8 cellular contexts compared by ENCODE assay signal in genomic region chr1:145885738-145886287, GRCh38. TPM values are rescaled to one million over a fixed set of nuclear protein-coding genes. Genes with fewer than 3 reads are reported as not detected.
DNase-seq lines count a peak whose midpoint lies in the region; TF ChIP-seq lines count a peak whose summit lies in the region.

TSS of gene ANKRD35 (minus strand) at chr1:145885866. CDS start at chr1:145885758, 108 bp downstream.

- H3K36me3 ChIP-seq in H7 (replicated peaks; ENCODE audit: control insufficient read depth, insufficient read depth, low read length) (no peaks in the 10 kb centered on the region), neural progenitor cell (no peaks in the 10 kb centered on the region)

- H4K20me1 ChIP-seq in neural progenitor cell (ENCODE audit: low read depth) = no peaks in the 10 kb centered on the region

- no peaks in the 10 kb centered on the region for H3K9me3 Mint-ChIP-seq in neural progenitor cell
- no peaks in the 10 kb centered on the region for H3K9me3 Mint-ChIP-seq in stimulated activated naive CD8-positive, alpha-beta T cell treated with anti-CD3 and anti-CD28 coated beads, Interleukin-15, Interleukin-2, amounts not matched to agents 100 ng/mL and 50 ng/mL, for 24 hours

- H3K4me2 ChIP-seq in neural progenitor cell = peak within 1 kb of the TSS; percentile 77

- no peaks in the 10 kb centered on the region for H3F3A ChIP-seq in neural progenitor cell (ENCODE audit: low read depth)

- no peaks in the 10 kb centered on the region for H3K9me3 ChIP-seq in neural progenitor cell (ENCODE audit: low read depth)

- no peak within 1 kb of the TSS for H3K9ac ChIP-seq in neural progenitor cell

- peak within 1 kb of the TSS; percentile 99 for H2AFZ ChIP-seq in neural progenitor cell (replicated peaks)

- H3K4me3 Mint-ChIP-seq in neural progenitor cell = peak within 1 kb of the TSS; percentile 86
- H3K4me3 Mint-ChIP-seq in stimulated activated naive CD8-positive, alpha-beta T cell treated with anti-CD3 and anti-CD28 coated beads, Interleukin-15, Interleukin-2, amounts not matched to agents 100 ng/mL and 50 ng/mL, for 24 hours = peak within 1 kb of the TSS; percentile 81

- no peaks in the 10 kb centered on the region for H3K36me3 Mint-ChIP-seq in neural progenitor cell
- no peaks in the 10 kb centered on the region for H3K36me3 Mint-ChIP-seq in stimulated activated naive CD8-positive, alpha-beta T cell treated with anti-CD3 and anti-CD28 coated beads, Interleukin-15, Interleukin-2, amounts not matched to agents 100 ng/mL and 50 ng/mL, for 24 hours (ENCODE audit: low read depth)

- H3K4me1 Mint-ChIP-seq in neural progenitor cell = peaks cover 16% of the 10 kb centered on the region
- H3K4me1 Mint-ChIP-seq in stimulated activated naive CD8-positive, alpha-beta T cell treated with anti-CD3 and anti-CD28 coated beads, Interleukin-15, Interleukin-2, amounts not matched to agents 100 ng/mL and 50 ng/mL, for 24 hours (ENCODE audit: low read depth) = peaks cover 19% of the 10 kb centered on the region

- no peaks in the 10 kb centered on the region for H3K79me2 ChIP-seq in neural progenitor cell (ENCODE audit: low read depth)

- H3K27ac Mint-ChIP-seq in neural progenitor cell = no peak within 1 kb of the TSS
- H3K27ac Mint-ChIP-seq in stimulated activated naive CD8-positive, alpha-beta T cell treated with anti-CD3 and anti-CD28 coated beads, Interleukin-15, Interleukin-2, amounts not matched to agents 100 ng/mL and 50 ng/mL, for 24 hours = no peak within 1 kb of the TSS

- no peak within 1 kb of the TSS for H3K27ac ChIP-seq in neural progenitor cell

- H3K27me3 Mint-ChIP-seq in neural progenitor cell (ENCODE audit: insufficient read depth, low read depth) = peaks cover 22% of the 10 kb centered on the region
- peaks cover 28% of the 10 kb centered on the region for H3K27me3 Mint-ChIP-seq in stimulated activated naive CD8-positive, alpha-beta T cell treated with anti-CD3 and anti-CD28 coated beads, Interleukin-15, Interleukin-2, amounts not matched to agents 100 ng/mL and 50 ng/mL, for 24 hours

- H3K4me1 ChIP-seq in neural progenitor cell = no peaks in the 10 kb centered on the region

- peak within 1 kb of the TSS; percentile 59 for H3K4me3 ChIP-seq in H7 (ENCODE audit: insufficient read depth, low read depth, low read length)
- H3K4me3 ChIP-seq in LNCaP clone FGC (ENCODE audit: low read depth, low read length) = peak within 1 kb of the TSS; percentile 59
- H3K4me3 ChIP-seq in neural progenitor cell = peak within 1 kb of the TSS; percentile 85

- H3K27me3 ChIP-seq in H7 (ENCODE audit: control insufficient read depth, insufficient read depth, low read length) (peaks cover 23% of the 10 kb centered on the region), neural progenitor cell (peaks cover 54% of the 10 kb centered on the region)

- peak; percentile 66 for DNase-seq in EL
- peak; percentile 97 for DNase-seq in H7
- no peak for DNase-seq in LNCaP clone FGC (ENCODE audit: low read depth)
- DNase-seq in SHP77 (lab: John Stamatoyannopoulos, UW) = peak; percentile 82 to 91
- peak; percentile 65 for DNase-seq in activated gamma-delta T cell (lab: John Stamatoyannopoulos, UW)
- DNase-seq in foreskin melanocyte = peak; percentile 67
- DNase-seq in neural progenitor cell (ENCODE audit: low spot score) = peak; percentile 94

- TF ChIP-seq CTCF in LNCaP clone FGC (IDR thresholded peaks at IDR 0.05; ENCODE audit: control insufficient read depth, extremely low read depth, insufficient read depth) (no peak), neural progenitor cell (IDR thresholded peaks at IDR 0.05) (no peak)

RNA-seq across cellular contexts. Expression of gene ANKRD35, which starts in this region (rescaled TPM):
- 0.22 and 0.52 TPM in 2 replicates for total RNA-seq in H7 (2014; rRNA removed; shearing (Covaris generic))
- total RNA-seq in neural progenitor cell (ENCODE audit: low replicate concordance) = 1.1 and 1.9 TPM in 2 replicates

Comparison
In these comparisons a context has a peak if more than half of its experiments do, and no peak if none do; other contexts are left out.
1. Peak in DNase-seq and H3K4me3 ChIP-seq in H7; RNA of the gene not detected or under 1 TPM.